ENCODE assay signal across 8 cellular contexts in genomic region chr7:140506788-140507464, GRCh38. TPM values are rescaled to one million over a fixed set of nuclear protein-coding genes. Genes with fewer than 3 reads are reported as not detected.
DNase-seq lines count a peak whose midpoint lies in the region; ATAC-seq and TF ChIP-seq lines count a peak whose summit lies in the region.

No MANE protein-coding gene starts in this region.

- WGBS in sigmoid colon, 2 donors = 33 to 55% methylated on average over 5 of the region's 5 CpGs

- peak overlapping the region; percentile 73 to 93 (median 88) for H3K27ac ChIP-seq in sigmoid colon

- H3K36me3 ChIP-seq in sigmoid colon = no peaks in the 10 kb centered on the region

- peak; percentile 67 for ATAC-seq in GM18868 (IDR thresholded peaks at IDR 0.05; ENCODE audit: unreplicated experiment)
- no peak for ATAC-seq in GM18511 (IDR thresholded peaks at IDR 0.05; ENCODE audit: unreplicated experiment)

- no peak for TF ChIP-seq POLR2A in sigmoid colon (IDR thresholded peaks at IDR 0.05)

- H3K9me3 ChIP-seq in sigmoid colon = no peaks in the 10 kb centered on the region

- TF ChIP-seq CTCF in fibroblast of mammary gland (conservative IDR thresholded peaks at IDR 0.05; ENCODE audit: control insufficient read depth, insufficient read depth, low read depth, low read length) = no peak
- TF ChIP-seq CTCF in sigmoid colon (IDR thresholded peaks at IDR 0.05) = peak in 3 of 4 experiments; percentile 15 to 39 (median 24)

- peaks cover 0 to 26% (median 21%) of the 10 kb centered on the region in 4 donors for H3K4me1 ChIP-seq in sigmoid colon

- TF ChIP-seq EP300 in sigmoid colon (IDR thresholded peaks at IDR 0.05) = peak in 3 of 4 donors; percentile 9 to 65 (median 49)

- no peaks in the 10 kb centered on the region for H3K27me3 ChIP-seq in sigmoid colon

- in situ Hi-C loops in ACHN (cut with HindIII; ENCODE audit: low pct_ligation_motif_present, low pct_unique_long_range_greater_than_20kb, low sequenced_read_pairs) = loop anchor here (25.0 kb wide), 1 partner anchor 130 kb away; the partner anchor contains the start of gene DENND2A

- intact Hi-C loops in sigmoid colon (cut with DNase I) = no loop called here

- DNase-seq in NCI-H524 treated with DMSO at 0.1 percent for 48 hours (lab: John Stamatoyannopoulos, UW) (peak; percentile 71), fibroblast of mammary gland (ENCODE audit: low read depth) (peak; percentile 15), sigmoid colon (peak; percentile 91), ACHN (no peak)
- no peak for DNase-seq in stimulated activated naive CD4-positive, alpha-beta T cell treated with Interleukin-2 at 50 U/mL for 16 hours (lab: John Stamatoyannopoulos, UW)
- no peak for DNase-seq in stimulated activated CD4-positive, alpha-beta T cell treated with anti-CD3 and anti-CD28 coated beads, Interleukin-1b, Interleukin-23, amount 100 ng/mL, for 48 hours

- H3K4me3 ChIP-seq in fibroblast of mammary gland (ENCODE audit: control insufficient read depth, low read depth, low read length) (no peak overlapping the region), sigmoid colon (no peak overlapping the region)

RNA-seq across cellular contexts. Expression of gene MKRN1, which starts 27.6 kb away (rescaled TPM):
- total RNA-seq in sigmoid colon = 10 to 100 TPM; 63.5 to 73.7 (median 69.4) TPM
- polyA plus RNA-seq in sigmoid colon = 100 to 1,000 TPM in 2 of 3 donors, 10 to 100 TPM in 1; 83.8 to 118 (median 103) TPM

Comparison
In these comparisons a context has a peak if more than half of its experiments do, and no peak if none do; other contexts are left out.
1. DNase-seq: peak in NCI-H524 treated with DMSO at 0.1 percent for 48 hours (single experiment), fibroblast of mammary gland (single experiment) and sigmoid colon (single experiment); none in stimulated activated naive CD4-positive, alpha-beta T cell treated with Interleukin-2 at 50 U/mL for 16 hours (single experiment), ACHN (single experiment) and stimulated activated CD4-positive, alpha-beta T cell treated with anti-CD3 and anti-CD28 coated beads, Interleukin-1b, Interleukin-23, amount 100 ng/mL, for 48 hours (single experiment).